Comparison of ENCODE assay signal across 9 cellular contexts in the genomic region with DNA sequence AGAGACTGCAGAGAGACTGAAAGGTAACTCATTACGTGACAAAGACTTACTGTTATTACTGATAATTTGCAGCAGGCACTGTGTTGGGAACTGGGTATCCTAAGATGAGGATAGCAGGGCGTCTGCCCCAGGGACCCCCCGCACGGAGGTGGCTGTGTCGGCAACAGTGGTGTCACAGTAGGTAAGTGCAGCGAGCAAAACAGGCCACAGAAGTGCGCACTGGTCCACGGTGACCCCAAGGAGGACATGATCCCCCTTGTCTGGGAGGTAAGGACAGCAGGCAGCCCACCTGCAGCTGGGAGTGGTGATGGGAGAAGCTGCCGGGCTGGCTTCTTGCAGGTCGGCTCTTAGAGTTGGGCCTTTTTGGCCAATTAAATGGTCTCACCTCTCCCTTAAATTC.
A peak's percentile ranks its signal among the peaks of the same experiment; 100 is the strongest.
DNase-seq lines count a peak whose midpoint lies in the region; ATAC-seq and TF ChIP-seq lines count a peak whose summit lies in the region.
"Had no signal": no experiment of that assay in that cellular context is flagged by ENCODE, and none has a peak within 500 bp of the region (broad histone marks: within the 10 kb centered on the region; RNA-seq: fewer than 3 reads in every experiment).

No MANE protein-coding gene starts in this region.

- no peaks in the 10 kb centered on the region for H3K27me3 ChIP-seq in stomach
- H3K27me3 ChIP-seq: ascending aorta had no signal

- no peaks in the 10 kb centered on the region for H3K9me3 Mint-ChIP-seq in activated T-helper 1 cell treated with anti-CD3 and anti-CD28 coated beads, Interleukin-12 subunit alpha, Interleukin-12 subunit beta, Interleukin-2, Interleukin-4 antibody, amounts not matched to agents 30 ng/mL and 10 ng/mL and 1 ng/mL, durations not matched to agents 14 hours and 24 hours and 36 hours
- no peaks in the 10 kb centered on the region for H3K9me3 Mint-ChIP-seq in memory B cell

- intact Hi-C loops in activated T-helper 1 cell treated with anti-CD3 and anti-CD28 coated beads, Interleukin-12 subunit alpha, Interleukin-12 subunit beta, Interleukin-2, Interleukin-4 antibody, amounts not matched to agents 30 ng/mL and 10 ng/mL and 1 ng/mL, durations not matched to agents 14 hours and 24 hours and 36 hours (cut with micrococcal nuclease) = loop anchor here (2.0 to 5.0 kb wide), 5 partner anchors 186 to 1439 kb away; partner anchors contain the start of gene ATP13A3
- intact Hi-C loops in stomach (cut with DNase I; ENCODE audit: low total_unique reads) = no loop called here

- no peak for TF ChIP-seq POLR2A in stomach (IDR thresholded peaks at IDR 0.05)

- no peaks in the 10 kb centered on the region for H3K36me3 ChIP-seq in stomach
- H3K36me3 ChIP-seq: ascending aorta had no signal

- H3K27ac ChIP-seq in stomach = peak overlapping the region in 1 of 5 donors; percentile 11
- H3K27ac ChIP-seq: ascending aorta had no signal

- peaks cover 4 to 29% (median 14%) of the 10 kb centered on the region in 4 donors for H3K4me1 ChIP-seq in stomach

- H3K36me3 Mint-ChIP-seq in activated T-helper 1 cell treated with anti-CD3 and anti-CD28 coated beads, Interleukin-12 subunit alpha, Interleukin-12 subunit beta, Interleukin-2, Interleukin-4 antibody, amounts not matched to agents 30 ng/mL and 10 ng/mL and 1 ng/mL, durations not matched to agents 14 hours and 24 hours and 36 hours (ENCODE audit: low read depth) = no peaks in the 10 kb centered on the region
- no peaks in the 10 kb centered on the region for H3K36me3 Mint-ChIP-seq in memory B cell

- TF ChIP-seq CTCF in stomach (IDR thresholded peaks at IDR 0.05) = no peak

- WGBS in stomach, 5 donors = 82 to 86% (median 86%) methylated on average over 10 of the region's 10 CpGs

- TF ChIP-seq EP300 in stomach (IDR thresholded peaks at IDR 0.05) = no peak

- H3K27ac Mint-ChIP-seq in activated T-helper 1 cell treated with anti-CD3 and anti-CD28 coated beads, Interleukin-12 subunit alpha, Interleukin-12 subunit beta, Interleukin-2, Interleukin-4 antibody, amounts not matched to agents 30 ng/mL and 10 ng/mL and 1 ng/mL, durations not matched to agents 14 hours and 24 hours and 36 hours = peak overlapping the region; percentile 67
- peak overlapping the region; percentile 81 for H3K27ac Mint-ChIP-seq in memory B cell

- H3K4me1 Mint-ChIP-seq in activated T-helper 1 cell treated with anti-CD3 and anti-CD28 coated beads, Interleukin-12 subunit alpha, Interleukin-12 subunit beta, Interleukin-2, Interleukin-4 antibody, amounts not matched to agents 30 ng/mL and 10 ng/mL and 1 ng/mL, durations not matched to agents 14 hours and 24 hours and 36 hours (ENCODE audit: low read depth) = peaks cover 21% of the 10 kb centered on the region
- peaks cover 21% of the 10 kb centered on the region for H3K4me1 Mint-ChIP-seq in memory B cell

- H3K4me3 ChIP-seq in stomach = peak overlapping the region; percentile 12 to 48 (median 42)

- H3K9me3 ChIP-seq in stomach = no peaks in the 10 kb centered on the region
- H3K9me3 ChIP-seq: ascending aorta had no signal

- peak; percentile 66 for DNase-seq in activated effector memory CD4-positive, alpha-beta T cell treated with anti-CD3 and anti-CD28 coated beads, Interleukin-2, amount 50 U/mL, for 16 hours
- no peak for DNase-seq in activated effector memory CD4-positive, alpha-beta T cell treated with Interleukin-2 at 50 U/mL for 16 hours
- no peak for DNase-seq in activated T-helper 1 cell treated with anti-CD3 and anti-CD28 coated beads, Interleukin-12 subunit alpha, Interleukin-12 subunit beta, Interleukin-2, Interleukin-4 antibody, amounts not matched to agents 30 ng/mL and 10 ng/mL and 1 ng/mL, durations not matched to agents 14 hours and 24 hours and 36 hours (ENCODE audit: low spot score)
- DNase-seq in memory B cell (ENCODE audit: low spot score in 2 of 2) (no peak), stomach (no peak), HT-29 (ENCODE audit: low spot score) (no peak)

- H3K4me3 Mint-ChIP-seq in activated T-helper 1 cell treated with anti-CD3 and anti-CD28 coated beads, Interleukin-12 subunit alpha, Interleukin-12 subunit beta, Interleukin-2, Interleukin-4 antibody, amounts not matched to agents 30 ng/mL and 10 ng/mL and 1 ng/mL, durations not matched to agents 14 hours and 24 hours and 36 hours = no peak overlapping the region
- H3K4me3 Mint-ChIP-seq in memory B cell = peak overlapping the region; percentile 65

- no peak for ATAC-seq in memory B cell (ENCODE audit: low read depth)
- no peak for ATAC-seq in HG03139 (IDR thresholded peaks at IDR 0.05; ENCODE audit: unreplicated experiment)
- ATAC-seq in HG03378 (IDR thresholded peaks at IDR 0.05; ENCODE audit: unreplicated experiment) = no peak

- H3K27me3 Mint-ChIP-seq in activated T-helper 1 cell treated with anti-CD3 and anti-CD28 coated beads, Interleukin-12 subunit alpha, Interleukin-12 subunit beta, Interleukin-2, Interleukin-4 antibody, amounts not matched to agents 30 ng/mL and 10 ng/mL and 1 ng/mL, durations not matched to agents 14 hours and 24 hours and 36 hours (ENCODE audit: insufficient read depth) = peaks cover 22% of the 10 kb centered on the region
- peaks cover 5% of the 10 kb centered on the region for H3K27me3 Mint-ChIP-seq in memory B cell
